In the genomic region with DNA sequence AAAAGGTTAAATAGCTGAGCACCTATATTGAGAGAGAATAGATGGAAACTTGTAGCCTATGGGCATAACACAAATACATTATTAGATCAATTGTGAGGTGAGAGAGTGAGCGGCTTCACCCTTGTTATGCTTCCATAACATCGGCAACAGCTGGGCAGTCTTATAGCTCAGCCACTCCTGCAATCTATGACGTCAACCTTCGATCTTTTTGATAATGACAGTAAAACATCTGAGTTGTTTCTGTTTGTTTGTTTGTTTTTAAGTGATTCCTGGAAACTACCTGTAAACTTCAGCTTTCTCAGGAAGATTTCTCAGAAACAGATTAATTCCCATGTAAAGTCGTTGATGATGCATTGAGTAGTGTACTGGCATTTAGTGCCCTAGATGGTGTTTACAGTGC, we compare ENCODE assay signal across 2 cellular contexts.
TF ChIP-seq lines count a peak whose summit lies in the region.

No MANE protein-coding gene starts in this region.

TF ChIP-seq in HepG2, 621 proteins besides CTCF, POLR2A, EP300 and RAD21 (continues in another document):
- TF ChIP-seq ATF7 (IDR thresholded peaks at IDR 0.05) (peak; percentile 74), ATF7 (CRISPR knock-in tag; IDR thresholded peaks at IDR 0.05) (no peak), EED (CRISPR knock-in tag; IDR thresholded peaks at IDR 0.05) (no peak), POLR2AphosphoS2 (IDR thresholded peaks at IDR 0.05; ENCODE audit: low read depth, low read length) (no peak), CREB1 (IDR thresholded peaks at IDR 0.05) (peak; percentile 82), CREB1 (CRISPR knock-in tag; IDR thresholded peaks at IDR 0.05) (no peak), CBX1 (IDR thresholded peaks at IDR 0.05; ENCODE audit: low read depth) (no peak), CEBPG (CRISPR knock-in tag; IDR thresholded peaks at IDR 0.05) (no peak), ZNF775 (CRISPR knock-in tag; IDR thresholded peaks at IDR 0.05; ENCODE audit: borderline replicate concordance) (no peak), ZNF567 (CRISPR knock-in tag; IDR thresholded peaks at IDR 0.05; ENCODE audit: borderline replicate concordance) (no peak), ZNF614 (CRISPR knock-in tag; IDR thresholded peaks at IDR 0.05; ENCODE audit: borderline replicate concordance) (no peak), ZNF883 (CRISPR knock-in tag; IDR thresholded peaks at IDR 0.05; ENCODE audit: not compliant biosample characterization) (no peak)
- TF ChIP-seq, protein P1, sequence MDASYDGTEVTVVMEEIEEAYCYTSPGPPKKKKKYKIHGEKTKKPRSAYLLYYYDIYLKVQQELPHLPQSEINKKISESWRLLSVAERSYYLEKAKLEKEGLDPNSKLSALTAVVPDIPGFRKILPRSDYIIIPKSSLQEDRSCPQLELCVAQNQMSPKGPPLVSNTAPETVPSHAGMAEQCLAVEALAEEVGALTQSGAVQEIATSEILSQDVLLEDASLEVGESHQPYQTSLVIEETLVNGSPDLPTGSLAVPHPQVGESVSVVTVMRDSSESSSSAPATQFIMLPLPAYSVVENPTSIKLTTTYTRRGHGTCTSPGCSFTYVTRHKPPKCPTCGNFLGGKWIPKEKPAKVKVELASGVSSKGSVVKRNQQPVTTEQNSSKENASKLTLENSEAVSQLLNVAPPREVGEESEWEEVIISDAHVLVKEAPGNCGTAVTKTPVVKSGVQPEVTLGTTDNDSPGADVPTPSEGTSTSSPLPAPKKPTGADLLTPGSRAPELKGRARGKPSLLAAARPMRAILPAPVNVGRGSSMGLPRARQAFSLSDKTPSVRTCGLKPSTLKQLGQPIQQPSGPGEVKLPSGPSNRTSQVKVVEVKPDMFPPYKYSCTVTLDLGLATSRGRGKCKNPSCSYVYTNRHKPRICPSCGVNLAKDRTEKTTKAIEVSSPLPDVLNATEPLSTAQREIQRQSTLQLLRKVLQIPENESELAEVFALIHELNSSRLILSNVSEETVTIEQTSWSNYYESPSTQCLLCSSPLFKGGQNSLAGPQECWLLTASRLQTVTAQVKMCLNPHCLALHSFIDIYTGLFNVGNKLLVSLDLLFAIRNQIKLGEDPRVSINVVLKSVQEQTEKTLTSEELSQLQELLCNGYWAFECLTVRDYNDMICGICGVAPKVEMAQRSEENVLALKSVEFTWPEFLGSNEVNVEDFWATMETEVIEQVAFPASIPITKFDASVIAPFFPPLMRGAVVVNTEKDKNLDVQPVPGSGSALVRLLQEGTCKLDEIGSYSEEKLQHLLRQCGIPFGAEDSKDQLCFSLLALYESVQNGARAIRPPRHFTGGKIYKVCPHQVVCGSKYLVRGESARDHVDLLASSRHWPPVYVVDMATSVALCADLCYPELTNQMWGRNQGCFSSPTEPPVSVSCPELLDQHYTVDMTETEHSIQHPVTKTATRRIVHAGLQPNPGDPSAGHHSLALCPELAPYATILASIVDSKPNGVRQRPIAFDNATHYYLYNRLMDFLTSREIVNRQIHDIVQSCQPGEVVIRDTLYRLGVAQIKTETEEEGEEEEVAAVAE (CRISPR knock-in tag; IDR thresholded peaks at IDR 0.05; ENCODE audit: borderline replicate concordance), result no peak
- TF ChIP-seq, protein P2, sequence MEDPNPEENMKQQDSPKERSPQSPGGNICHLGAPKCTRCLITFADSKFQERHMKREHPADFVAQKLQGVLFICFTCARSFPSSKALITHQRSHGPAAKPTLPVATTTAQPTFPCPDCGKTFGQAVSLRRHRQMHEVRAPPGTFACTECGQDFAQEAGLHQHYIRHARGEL (CRISPR knock-in tag; IDR thresholded peaks at IDR 0.05), result no peak
- TF ChIP-seq, protein P3, sequence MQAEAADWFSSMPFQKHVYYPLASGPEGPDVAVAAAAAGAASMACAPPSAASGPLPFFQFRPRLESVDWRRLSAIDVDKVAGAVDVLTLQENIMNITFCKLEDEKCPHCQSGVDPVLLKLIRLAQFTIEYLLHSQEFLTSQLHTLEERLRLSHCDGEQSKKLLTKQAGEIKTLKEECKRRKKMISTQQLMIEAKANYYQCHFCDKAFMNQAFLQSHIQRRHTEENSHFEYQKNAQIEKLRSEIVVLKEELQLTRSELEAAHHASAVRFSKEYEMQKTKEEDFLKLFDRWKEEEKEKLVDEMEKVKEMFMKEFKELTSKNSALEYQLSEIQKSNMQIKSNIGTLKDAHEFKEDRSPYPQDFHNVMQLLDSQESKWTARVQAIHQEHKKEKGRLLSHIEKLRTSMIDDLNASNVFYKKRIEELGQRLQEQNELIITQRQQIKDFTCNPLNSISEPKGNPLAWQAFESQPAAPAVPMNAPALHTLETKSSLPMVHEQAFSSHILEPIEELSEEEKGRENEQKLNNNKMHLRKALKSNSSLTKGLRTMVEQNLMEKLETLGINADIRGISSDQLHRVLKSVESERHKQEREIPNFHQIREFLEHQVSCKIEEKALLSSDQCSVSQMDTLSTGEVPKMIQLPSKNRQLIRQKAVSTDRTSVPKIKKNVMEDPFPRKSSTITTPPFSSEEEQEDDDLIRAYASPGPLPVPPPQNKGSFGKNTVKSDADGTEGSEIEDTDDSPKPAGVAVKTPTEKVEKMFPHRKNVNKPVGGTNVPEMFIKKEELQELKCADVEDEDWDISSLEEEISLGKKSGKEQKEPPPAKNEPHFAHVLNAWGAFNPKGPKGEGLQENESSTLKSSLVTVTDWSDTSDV (CRISPR knock-in tag; IDR thresholded peaks at IDR 0.05), result no peak
- TF ChIP-seq, protein P4, sequence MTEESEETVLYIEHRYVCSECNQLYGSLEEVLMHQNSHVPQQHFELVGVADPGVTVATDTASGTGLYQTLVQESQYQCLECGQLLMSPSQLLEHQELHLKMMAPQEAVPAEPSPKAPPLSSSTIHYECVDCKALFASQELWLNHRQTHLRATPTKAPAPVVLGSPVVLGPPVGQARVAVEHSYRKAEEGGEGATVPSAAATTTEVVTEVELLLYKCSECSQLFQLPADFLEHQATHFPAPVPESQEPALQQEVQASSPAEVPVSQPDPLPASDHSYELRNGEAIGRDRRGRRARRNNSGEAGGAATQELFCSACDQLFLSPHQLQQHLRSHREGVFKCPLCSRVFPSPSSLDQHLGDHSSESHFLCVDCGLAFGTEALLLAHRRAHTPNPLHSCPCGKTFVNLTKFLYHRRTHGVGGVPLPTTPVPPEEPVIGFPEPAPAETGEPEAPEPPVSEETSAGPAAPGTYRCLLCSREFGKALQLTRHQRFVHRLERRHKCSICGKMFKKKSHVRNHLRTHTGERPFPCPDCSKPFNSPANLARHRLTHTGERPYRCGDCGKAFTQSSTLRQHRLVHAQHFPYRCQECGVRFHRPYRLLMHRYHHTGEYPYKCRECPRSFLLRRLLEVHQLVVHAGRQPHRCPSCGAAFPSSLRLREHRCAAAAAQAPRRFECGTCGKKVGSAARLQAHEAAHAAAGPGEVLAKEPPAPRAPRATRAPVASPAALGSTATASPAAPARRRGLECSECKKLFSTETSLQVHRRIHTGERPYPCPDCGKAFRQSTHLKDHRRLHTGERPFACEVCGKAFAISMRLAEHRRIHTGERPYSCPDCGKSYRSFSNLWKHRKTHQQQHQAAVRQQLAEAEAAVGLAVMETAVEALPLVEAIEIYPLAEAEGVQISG (CRISPR knock-in tag; IDR thresholded peaks at IDR 0.05), result no peak

TF ChIP-seq in IMR-90, 13 proteins besides CTCF, POLR2A, EP300 and RAD21:
- TF ChIP-seq RCOR1 (IDR thresholded peaks at IDR 0.05; ENCODE audit: insufficient replicate concordance, low read length), result no peak
- no peak for TF ChIP-seq MAFK (IDR thresholded peaks at IDR 0.05; ENCODE audit: low read depth, low read length)
- no peak for TF ChIP-seq RFX5 (IDR thresholded peaks at IDR 0.05; ENCODE audit: low read depth, low read length)
- no peak for TF ChIP-seq SMC3 (IDR thresholded peaks at IDR 0.05; ENCODE audit: low read depth, low read length)
- TF ChIP-seq, protein P5, sequence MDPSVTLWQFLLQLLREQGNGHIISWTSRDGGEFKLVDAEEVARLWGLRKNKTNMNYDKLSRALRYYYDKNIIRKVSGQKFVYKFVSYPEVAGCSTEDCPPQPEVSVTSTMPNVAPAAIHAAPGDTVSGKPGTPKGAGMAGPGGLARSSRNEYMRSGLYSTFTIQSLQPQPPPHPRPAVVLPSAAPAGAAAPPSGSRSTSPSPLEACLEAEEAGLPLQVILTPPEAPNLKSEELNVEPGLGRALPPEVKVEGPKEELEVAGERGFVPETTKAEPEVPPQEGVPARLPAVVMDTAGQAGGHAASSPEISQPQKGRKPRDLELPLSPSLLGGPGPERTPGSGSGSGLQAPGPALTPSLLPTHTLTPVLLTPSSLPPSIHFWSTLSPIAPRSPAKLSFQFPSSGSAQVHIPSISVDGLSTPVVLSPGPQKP (IDR thresholded peaks at IDR 0.05; ENCODE audit: borderline replicate concordance, low read depth, low read length), result no peak
- TF ChIP-seq, protein P6, sequence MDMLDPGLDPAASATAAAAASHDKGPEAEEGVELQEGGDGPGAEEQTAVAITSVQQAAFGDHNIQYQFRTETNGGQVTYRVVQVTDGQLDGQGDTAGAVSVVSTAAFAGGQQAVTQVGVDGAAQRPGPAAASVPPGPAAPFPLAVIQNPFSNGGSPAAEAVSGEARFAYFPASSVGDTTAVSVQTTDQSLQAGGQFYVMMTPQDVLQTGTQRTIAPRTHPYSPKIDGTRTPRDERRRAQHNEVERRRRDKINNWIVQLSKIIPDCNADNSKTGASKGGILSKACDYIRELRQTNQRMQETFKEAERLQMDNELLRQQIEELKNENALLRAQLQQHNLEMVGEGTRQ (IDR thresholded peaks at IDR 0.05; ENCODE audit: low read depth, low read length), result no peak
- TF ChIP-seq CEBPB (IDR thresholded peaks at IDR 0.05; ENCODE audit: low read depth, low read length), result no peak
- TF ChIP-seq FOS (IDR thresholded peaks at IDR 0.05; ENCODE audit: low read depth, low read length), result no peak
- no peak for TF ChIP-seq NFE2L2 (IDR thresholded peaks at IDR 0.05; ENCODE audit: low read depth, low read length)
- TF ChIP-seq BHLHE40 (IDR thresholded peaks at IDR 0.05; ENCODE audit: low read depth, low read length), result no peak
- no peak for TF ChIP-seq MXI1 (IDR thresholded peaks at IDR 0.05; ENCODE audit: borderline replicate concordance, low read depth, low read length)
- TF ChIP-seq MAZ (IDR thresholded peaks at IDR 0.05; ENCODE audit: borderline replicate concordance, low read depth, low read length), result no peak
- no peak for TF ChIP-seq CHD1 (IDR thresholded peaks at IDR 0.05; ENCODE audit: low read depth, low read length)
